9 cellular contexts compared by ENCODE assay signal in the genomic region with DNA sequence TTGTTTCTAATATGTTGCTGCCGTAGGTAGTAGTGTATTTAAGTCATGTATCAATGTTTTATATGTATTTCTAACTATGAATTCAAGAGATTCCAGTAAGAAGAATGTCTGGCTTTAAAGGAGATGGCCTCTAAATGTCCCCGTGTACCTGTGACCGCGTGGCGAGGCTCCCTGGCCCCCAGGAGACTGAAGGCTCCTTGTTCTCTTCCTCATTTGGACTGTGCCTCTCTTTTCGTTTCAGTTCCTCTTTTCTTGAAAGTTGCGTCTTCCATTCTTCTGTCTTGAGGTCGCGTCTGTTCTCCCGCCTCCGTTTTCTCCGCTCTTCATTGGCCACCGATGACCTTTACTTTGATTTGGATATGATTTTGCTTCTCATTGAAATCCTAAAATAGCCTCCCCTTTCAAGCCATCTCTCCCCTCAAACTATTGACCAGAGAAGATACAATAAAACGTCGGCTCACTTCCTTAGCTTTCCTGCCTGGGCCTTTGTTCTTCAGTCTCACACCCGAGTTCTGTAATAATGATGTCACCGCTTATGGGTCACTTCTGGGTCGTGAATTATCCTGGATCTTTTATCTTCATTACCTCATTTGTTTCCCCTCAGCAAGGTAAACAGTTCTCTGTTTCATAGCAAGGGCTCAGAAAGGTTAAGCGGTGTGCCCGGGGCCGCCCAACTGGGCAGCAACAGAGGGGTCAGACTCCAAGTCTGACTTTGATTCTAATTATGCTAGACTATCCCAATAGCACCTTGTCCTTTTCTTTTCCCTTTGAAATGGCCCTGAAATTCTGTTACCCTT. TPM values are rescaled to one million over a fixed set of nuclear protein-coding genes. Genes with fewer than 3 reads are reported as not detected.
DNase-seq lines count a peak whose midpoint lies in the region; ATAC-seq and TF ChIP-seq lines count a peak whose summit lies in the region.
"Had no signal": no experiment of that assay in that cellular context is flagged by ENCODE, and none has a peak within 500 bp of the region (broad histone marks: within the 10 kb centered on the region; RNA-seq: fewer than 3 reads in every experiment).

No MANE protein-coding gene starts in this region.

- WGBS in heart right ventricle, 2 donors = 69 to 72% methylated on average over 21 of the region's 21 CpGs
- WGBS in testis, 2 donors = 87 to 88% methylated on average over 21 of the region's 21 CpGs

- H3K36me3 ChIP-seq in heart right ventricle = peaks cover 0 to 99% (median 72%) of the 10 kb centered on the region in 9 donors
- peaks cover 0 to 88% of the 10 kb centered on the region in 2 donors for H3K36me3 ChIP-seq in vagina
- H3K36me3 ChIP-seq in testis (ENCODE audit: low read depth, missing control alignments) = peaks cover 4% of the 10 kb centered on the region

- peak overlapping the region; percentile 51 for H3K4me3 ChIP-seq in GM12865 (ENCODE audit: low read depth, low read length)
- H3K4me3 ChIP-seq in heart right ventricle = no peak overlapping the region
- H3K4me3 ChIP-seq in vagina = no peak overlapping the region
- no peak overlapping the region for H3K4me3 ChIP-seq in testis

- H3K27me3 ChIP-seq in heart right ventricle (no peaks in the 10 kb centered on the region), vagina (no peaks in the 10 kb centered on the region), testis (no peaks in the 10 kb centered on the region)

- no peaks in the 10 kb centered on the region for H3K27me3 Mint-ChIP-seq in activated T-helper 17 cell treated with anti-CD3 and anti-CD28 coated beads, Interleukin-2, amount 50 U/mL, for 72 hours

- DNase-seq in GM12865 (ENCODE audit: low read depth) = peak; percentile 94
- DNase-seq in heart right ventricle = no peak
- no peak for DNase-seq in vagina (ENCODE audit: extremely low spot score in 2 of 2)
- DNase-seq in testis = no peak
- DNase-seq in NCI-H82 treated with DMSO at 0.1 percent for 48 hours (lab: John Stamatoyannopoulos, UW; ENCODE audit: unreplicated experiment) = no peak

- TF ChIP-seq CTCF in GM12865 (IDR thresholded peaks at IDR 0.05; ENCODE audit: insufficient read depth, low read depth, low read length, missing control alignments) (no peak), heart right ventricle (IDR thresholded peaks at IDR 0.05) (no peak), vagina (IDR thresholded peaks at IDR 0.05) (no peak), testis (IDR thresholded peaks at IDR 0.05) (no peak)

- H3K9me3 Mint-ChIP-seq in activated T-helper 17 cell treated with anti-CD3 and anti-CD28 coated beads, Interleukin-2, amount 50 U/mL, for 72 hours = no peaks in the 10 kb centered on the region
- H3K9me3 Mint-ChIP-seq: neural crest cell had no signal

- no peaks in the 10 kb centered on the region for H3K4me1 Mint-ChIP-seq in activated T-helper 17 cell treated with anti-CD3 and anti-CD28 coated beads, Interleukin-2, amount 50 U/mL, for 72 hours

- TF ChIP-seq POLR2A in vagina (IDR thresholded peaks at IDR 0.05) (no peak), testis (IDR thresholded peaks at IDR 0.05) (no peak)

- intact Hi-C loops in heart right ventricle (cut with DNase I) = no loop called here
- intact Hi-C loops in vagina (cut with DNase I) = no loop called here
- intact Hi-C loops in testis (cut with DNase I; ENCODE audit: low total_unique reads) = no loop called here

- peak overlapping the region in 3 of 10 donors; percentile 15 to 41 (median 38) for H3K27ac ChIP-seq in heart right ventricle
- no peak overlapping the region for H3K27ac ChIP-seq in vagina
- H3K27ac ChIP-seq in testis = no peak overlapping the region

- no peak overlapping the region for H3K4me3 Mint-ChIP-seq in activated T-helper 17 cell treated with anti-CD3 and anti-CD28 coated beads, Interleukin-2, amount 50 U/mL, for 72 hours
- H3K4me3 Mint-ChIP-seq: neural crest cell had no signal

- H3K27ac Mint-ChIP-seq in activated T-helper 17 cell treated with anti-CD3 and anti-CD28 coated beads, Interleukin-2, amount 50 U/mL, for 72 hours = no peak overlapping the region

- H3K9me3 ChIP-seq in heart right ventricle (no peaks in the 10 kb centered on the region), vagina (no peaks in the 10 kb centered on the region), testis (no peaks in the 10 kb centered on the region)

- H3K4me1 ChIP-seq in heart right ventricle (peaks cover 0 to 15% (median 0%) of the 10 kb centered on the region in 9 donors), vagina (no peaks in the 10 kb centered on the region), testis (no peaks in the 10 kb centered on the region)

- ATAC-seq in GM21367 (IDR thresholded peaks at IDR 0.05; ENCODE audit: unreplicated experiment) (peak; percentile 79), HG03521 (IDR thresholded peaks at IDR 0.05; ENCODE audit: unreplicated experiment) (peak; percentile 86), heart right ventricle (peak in 6 of 8 donors; percentile 23 to 71 (median 41))
- ATAC-seq in activated T-helper 17 cell treated with anti-CD3 and anti-CD28 coated beads, Interleukin-2, amount 50 U/mL, for 72 hours (replicated peaks) = no peak

- H3K36me3 Mint-ChIP-seq in activated T-helper 17 cell treated with anti-CD3 and anti-CD28 coated beads, Interleukin-2, amount 50 U/mL, for 72 hours (ENCODE audit: low read depth) = peaks cover 98% of the 10 kb centered on the region

RNA-seq across cellular contexts. Expression of a gene that starts 28.7 kb away (rescaled TPM):
- total RNA-seq in heart right ventricle = 10 to 100 TPM; 38.2 to 60.7 (median 48.6) TPM
- 10 to 100 TPM; 15.9 to 33.4 TPM for polyA plus RNA-seq in heart right ventricle
- total RNA-seq in activated T-helper 17 cell treated with anti-CD3 and anti-CD28 coated beads, Interleukin-2, amount 50 U/mL, for 72 hours = 10 to 100 TPM; 37.9 to 49.7 TPM
- 45.7 TPM for total RNA-seq in vagina
- total RNA-seq in testis = 100 to 1,000 TPM; 117 to 128 TPM
- 205 TPM for polyA plus RNA-seq in testis (ENCODE audit: insufficient read depth, low read depth, low replicate concordance)
